ENCODE assay signal across 2 cellular contexts in genomic region chr4:177367336-177367735, GRCh38.
TF ChIP-seq lines count a peak whose summit lies in the region.

No MANE protein-coding gene starts in this region.

TF ChIP-seq in A549, 52 proteins besides CTCF, POLR2A, EP300 and RAD21 (continued from another document):
- no peak for TF ChIP-seq USF2 (IDR thresholded peaks at IDR 0.05)
- TF ChIP-seq EHMT2 (IDR thresholded peaks at IDR 0.05; ENCODE audit: low read depth): no peak
- no peak for TF ChIP-seq RARB (CRISPR knock-in tag; IDR thresholded peaks at IDR 0.05)
- no peak for TF ChIP-seq REST (IDR thresholded peaks at IDR 0.05)
- TF ChIP-seq NPAS2 (CRISPR knock-in tag; IDR thresholded peaks at IDR 0.05; ENCODE audit: borderline replicate concordance): no peak
- TF ChIP-seq, protein P1, sequence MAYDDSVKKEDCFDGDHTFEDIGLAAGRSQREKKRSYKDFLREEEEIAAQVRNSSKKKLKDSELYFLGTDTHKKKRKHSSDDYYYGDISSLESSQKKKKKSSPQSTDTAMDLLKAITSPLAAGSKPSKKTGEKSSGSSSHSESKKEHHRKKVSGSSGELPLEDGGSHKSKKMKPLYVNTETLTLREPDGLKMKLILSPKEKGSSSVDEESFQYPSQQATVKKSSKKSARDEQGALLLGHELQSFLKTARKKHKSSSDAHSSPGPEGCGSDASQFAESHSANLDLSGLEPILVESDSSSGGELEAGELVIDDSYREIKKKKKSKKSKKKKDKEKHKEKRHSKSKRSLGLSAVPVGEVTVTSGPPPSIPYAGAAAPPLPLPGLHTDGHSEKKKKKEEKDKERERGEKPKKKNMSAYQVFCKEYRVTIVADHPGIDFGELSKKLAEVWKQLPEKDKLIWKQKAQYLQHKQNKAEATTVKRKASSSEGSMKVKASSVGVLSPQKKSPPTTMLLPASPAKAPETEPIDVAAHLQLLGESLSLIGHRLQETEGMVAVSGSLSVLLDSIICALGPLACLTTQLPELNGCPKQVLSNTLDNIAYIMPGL (CRISPR knock-in tag; IDR thresholded peaks at IDR 0.05; ENCODE audit: borderline replicate concordance): no peak
- no peak for TF ChIP-seq KDM1A (IDR thresholded peaks at IDR 0.05; ENCODE audit: low read depth)
- no peak for TF ChIP-seq CBX8 (IDR thresholded peaks at IDR 0.05)
- TF ChIP-seq HDAC2 (IDR thresholded peaks at IDR 0.05): no peak
- no peak for TF ChIP-seq SMC3 (IDR thresholded peaks at IDR 0.05)
- TF ChIP-seq BCL3 (IDR thresholded peaks at IDR 0.05): no peak
- no peak for TF ChIP-seq ZNF302 (CRISPR knock-in tag; IDR thresholded peaks at IDR 0.05)
- TF ChIP-seq KDM5A (IDR thresholded peaks at IDR 0.05): no peak
- TF ChIP-seq CEBPB (IDR thresholded peaks at IDR 0.05): no peak
- TF ChIP-seq HOXB13 (CRISPR knock-in tag; IDR thresholded peaks at IDR 0.05; ENCODE audit: low read depth): no peak
- no peak for TF ChIP-seq CHD2 (IDR thresholded peaks at IDR 0.05; ENCODE audit: low read length, partially characterized antibody)
- TF ChIP-seq MAZ (IDR thresholded peaks at IDR 0.05; ENCODE audit: borderline replicate concordance, low read depth, low read length): no peak
TF ChIP-seq in A549: peak in this region for 0.

TF ChIP-seq in H1, 55 proteins besides CTCF, POLR2A, EP300 and RAD21 (continued from another document):
- TF ChIP-seq ATF2 (IDR thresholded peaks at IDR 0.05; ENCODE audit: low read length) (no peak), EGR1 (IDR thresholded peaks at IDR 0.05; ENCODE audit: borderline replicate concordance, low read depth, low read length) (no peak), MAFK (IDR thresholded peaks at IDR 0.05; ENCODE audit: low read depth, low read length) (no peak), BCL11A (IDR thresholded peaks at IDR 0.05; ENCODE audit: low read depth in 2 of 2, low read length in 2 of 2) (no peak), HDAC6 (IDR thresholded peaks at IDR 0.05; ENCODE audit: low read depth, low read length) (no peak), E2F6 (IDR thresholded peaks at IDR 0.05) (no peak), TEAD4 (IDR thresholded peaks at IDR 0.05; ENCODE audit: low read depth, low read length) (no peak), BRCA1 (IDR thresholded peaks at IDR 0.05; ENCODE audit: low read depth, low read length) (no peak), BACH1 (IDR thresholded peaks at IDR 0.05; ENCODE audit: low read length) (no peak), KDM1A (IDR thresholded peaks at IDR 0.05; ENCODE audit: borderline replicate concordance, low read length) (no peak), NRF1 (IDR thresholded peaks at IDR 0.05; ENCODE audit: low read depth, low read length) (no peak), GABPA (IDR thresholded peaks at IDR 0.05; ENCODE audit: borderline replicate concordance, insufficient read depth, low read length) (no peak), RXRA (IDR thresholded peaks at IDR 0.05; ENCODE audit: insufficient read depth, low read depth, low read length) (no peak), TBP (IDR thresholded peaks at IDR 0.05; ENCODE audit: low read depth, low read length) (no peak)
